8 cellular contexts compared by ENCODE assay signal in genomic region chr2:168136392-168136977, GRCh38.
DNase-seq lines count a peak whose midpoint lies in the region; ATAC-seq, FAIRE-seq and TF ChIP-seq lines count a peak whose summit lies in the region.

No MANE protein-coding gene starts in this region.

- intact Hi-C loops in sigmoid colon (cut with DNase I) = no loop called here

- no peak for FAIRE-seq in small intestine (lab: Jason Lieb, UNC)

- TF ChIP-seq EP300 in sigmoid colon (IDR thresholded peaks at IDR 0.05) = no peak

- 14 to 23% (median 20%) methylated on average over 2 of the region's 2 CpGs for WGBS in small intestine, 3 donors
- 6 to 26% methylated on average over 2 of the region's 2 CpGs for whole genome bisulfite sequencing in sigmoid colon, 2 donors

- TF ChIP-seq POLR2A in sigmoid colon (IDR thresholded peaks at IDR 0.05) = no peak

- in situ Hi-C loops in ACHN (cut with HindIII; ENCODE audit: low pct_ligation_motif_present, low pct_unique_long_range_greater_than_20kb, low sequenced_read_pairs) = no loop called here

- H3K9me3 Mint-ChIP-seq in activated naive CD4-positive, alpha-beta T cell treated with anti-CD3 and anti-CD28 coated beads, Interleukin-2, amount 50 U/mL, for 72 hours = no peaks in the 10 kb centered on the region

- H3K27me3 ChIP-seq in RWPE2 (ENCODE audit: insufficient read depth, poor library complexity, severe bottlenecking) (no peaks in the 10 kb centered on the region), small intestine (ENCODE audit: control insufficient read depth in 2 of 2, insufficient read depth in 2 of 2, low read length in 2 of 2) (no peaks in the 10 kb centered on the region), sigmoid colon (no peaks in the 10 kb centered on the region)

- H3K4me1 ChIP-seq in RWPE2 (ENCODE audit: insufficient read depth, poor library complexity, severe bottlenecking) = peaks cover 10% of the 10 kb centered on the region
- H3K4me1 ChIP-seq in small intestine (ENCODE audit: control insufficient read depth in 2 of 2, insufficient read depth in 1 of 2, low read depth in 1 of 2, low read length in 1 of 2) = no peaks in the 10 kb centered on the region
- peaks cover 0 to 9% (median 2%) of the 10 kb centered on the region in 4 donors for H3K4me1 ChIP-seq in sigmoid colon

- H3K27ac Mint-ChIP-seq in activated naive CD4-positive, alpha-beta T cell treated with anti-CD3 and anti-CD28 coated beads, Interleukin-2, amount 50 U/mL, for 72 hours = no peak overlapping the region

- DNase-seq in ACHN (peak; percentile 64), RWPE2 (ENCODE audit: low spot score) (no peak), fibroblast of peridontal ligament (ENCODE audit: extremely low read depth) (peak; percentile 68), small intestine (peak; percentile 64), sigmoid colon (no peak)
- no peak for DNase-seq in activated naive CD4-positive, alpha-beta T cell treated with anti-CD3 and anti-CD28 coated beads, Interleukin-2, amount 50 U/mL, for 72 hours (ENCODE audit: low spot score in 2 of 2)

- H3K27ac ChIP-seq in RWPE2 (ENCODE audit: poor library complexity, severe bottlenecking) (peak overlapping the region; percentile 44), small intestine (ENCODE audit: low read depth in 1 of 2, low read length in 1 of 2) (no peak overlapping the region), sigmoid colon (no peak overlapping the region)

- no peak overlapping the region for H3K4me3 ChIP-seq in RWPE2 (ENCODE audit: severe bottlenecking)
- H3K4me3 ChIP-seq in small intestine (ENCODE audit: low read depth in 1 of 2, low read length in 2 of 2) = no peak overlapping the region
- H3K4me3 ChIP-seq in sigmoid colon = no peak overlapping the region

- H3K36me3 ChIP-seq in RWPE2 (ENCODE audit: low read depth) = peaks cover 41% of the 10 kb centered on the region
- H3K36me3 ChIP-seq in small intestine (ENCODE audit: control insufficient read depth in 2 of 2, insufficient read depth in 2 of 2, low read length in 2 of 2) = peaks cover 9% of the 10 kb centered on the region in 2 donors
- peaks cover 0 to 7% (median 0%) of the 10 kb centered on the region in 4 donors for H3K36me3 ChIP-seq in sigmoid colon

- H3K36me3 Mint-ChIP-seq in activated naive CD4-positive, alpha-beta T cell treated with anti-CD3 and anti-CD28 coated beads, Interleukin-2, amount 50 U/mL, for 72 hours = peaks cover 5 to 14% of the 10 kb centered on the region in 2 donors

- H3K9me3 ChIP-seq in RWPE2 (ENCODE audit: severe bottlenecking) (no peaks in the 10 kb centered on the region), small intestine (ENCODE audit: control insufficient read depth, low read depth) (no peaks in the 10 kb centered on the region), sigmoid colon (no peaks in the 10 kb centered on the region)

- ATAC-seq in HG03442 (IDR thresholded peaks at IDR 0.05; ENCODE audit: unreplicated experiment) (peak; percentile 76), RWPE2 (ENCODE audit: low read depth) (peak; percentile 51; the same call in 1 of the 3 replicates)
- no peak for ATAC-seq in activated naive CD4-positive, alpha-beta T cell treated with anti-CD3 and anti-CD28 coated beads, Interleukin-2, amount 50 U/mL, for 72 hours

- peak; percentile 48; the same call in 2 of the 3 replicates for TF ChIP-seq CTCF in GM12872 (IDR thresholded peaks at IDR 0.05; ENCODE audit: insufficient read depth, low read depth, low read length)
- peak; percentile 67 for TF ChIP-seq CTCF in RWPE2 (IDR thresholded peaks at IDR 0.05; ENCODE audit: poor library complexity, severe bottlenecking)
- peak in 1 of 4 experiments; percentile 37 for TF ChIP-seq CTCF in sigmoid colon (IDR thresholded peaks at IDR 0.05)

Comparison
In these comparisons a context has a peak if more than half of its experiments do, and no peak if none do; other contexts are left out.
1. DNase-seq: peak in ACHN (single experiment), fibroblast of peridontal ligament (single experiment) and small intestine (single experiment); none in RWPE2 (single experiment), sigmoid colon (single experiment) and activated naive CD4-positive, alpha-beta T cell treated with anti-CD3 and anti-CD28 coated beads, Interleukin-2, amount 50 U/mL, for 72 hours (0 of 2).
2. ATAC-seq: peak in HG03442 (single experiment) and RWPE2 (single experiment); none in activated naive CD4-positive, alpha-beta T cell treated with anti-CD3 and anti-CD28 coated beads, Interleukin-2, amount 50 U/mL, for 72 hours (0 of 2).